Comparison of ENCODE assay signal across 8 cellular contexts in genomic region chr20:54506643-54507042, GRCh38. TPM values are rescaled to one million over a fixed set of nuclear protein-coding genes. Genes with fewer than 3 reads are reported as not detected.
"Had no signal": no experiment of that assay in that cellular context is flagged by ENCODE, and none has a peak within 500 bp of the region (broad histone marks: within the 10 kb centered on the region; RNA-seq: fewer than 3 reads in every experiment).

No MANE protein-coding gene starts in this region.

- FAIRE-seq: H1, H54, HTR-8/SVneo, K562 had no signal

- DNase-seq: H9, HCEC 1CT, IMR-90, KG1 had no signal

RNA-seq across cellular contexts. Expression of gene DOK5, which starts 31.2 kb away (rescaled TPM):
- polyA plus RNA-seq: K562 had no signal
